ENCODE assay signal across 19 cellular contexts in the genomic region with DNA sequence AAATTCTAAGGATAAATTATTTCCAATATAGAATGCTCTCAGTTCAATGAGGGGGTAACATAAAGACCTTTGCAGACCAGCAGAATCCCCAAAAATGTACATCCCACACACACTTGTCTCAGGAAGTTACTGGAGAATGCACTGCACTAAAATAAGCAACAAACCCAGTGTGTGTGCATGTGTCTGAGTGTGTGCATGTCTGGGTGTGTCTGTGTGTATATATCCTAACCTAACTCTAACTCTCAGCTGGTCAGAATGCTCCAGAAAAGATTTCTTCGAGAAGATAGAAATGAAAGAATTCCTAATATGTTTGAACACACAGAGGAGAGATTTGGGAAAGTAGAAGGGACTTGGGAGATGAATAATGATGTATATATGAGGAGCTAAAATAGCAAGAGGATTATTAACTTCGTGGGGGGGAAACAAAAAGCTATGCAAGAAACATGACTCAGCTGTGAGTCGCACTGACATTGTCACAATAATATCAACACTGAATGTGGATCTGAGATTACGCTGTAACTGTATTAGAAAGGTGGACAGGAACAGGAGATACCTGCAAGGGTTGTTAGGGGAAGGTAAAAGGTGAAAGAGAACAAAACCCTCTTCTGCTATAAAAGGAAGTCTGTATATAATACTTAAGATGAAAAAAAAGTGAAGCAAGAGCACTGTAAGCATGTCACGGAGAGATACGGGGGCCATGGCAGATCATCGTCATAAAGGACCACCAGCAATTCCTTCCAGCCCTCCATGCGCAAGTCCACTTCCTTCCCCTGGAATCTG. TPM values are rescaled to one million over a fixed set of nuclear protein-coding genes. Genes with fewer than 3 reads are reported as not detected.
DNase-seq lines count a peak whose midpoint lies in the region; ATAC-seq and TF ChIP-seq lines count a peak whose summit lies in the region.
"Had no signal": no experiment of that assay in that cellular context is flagged by ENCODE, and none has a peak within 500 bp of the region (broad histone marks: within the 10 kb centered on the region; RNA-seq: fewer than 3 reads in every experiment).

No MANE protein-coding gene starts in this region.

- peaks cover 6% of the 10 kb centered on the region for H3K9me3 ChIP-seq in left ventricle myocardium inferior (replicated peaks)
- H3K9me3 ChIP-seq: body of pancreas, sigmoid colon had no signal

- intact Hi-C loops in MCF 10A (cut with micrococcal nuclease) (no loop called here), left ventricle myocardium inferior (cut with micrococcal nuclease) (no loop called here)

- peak; percentile 42 for ATAC-seq in omental fat pad (ENCODE audit: low FRiP score)
- ATAC-seq: activated CD8-positive, alpha-beta T cell treated with anti-CD3 and anti-CD28 coated beads for 36 hours; body of pancreas had no signal

- peaks cover 6% of the 10 kb centered on the region for H3K4me1 ChIP-seq in left ventricle myocardium inferior
- H3K4me1 ChIP-seq: body of pancreas had no signal

- no peaks in the 10 kb centered on the region for H3K27me3 Mint-ChIP-seq in MCF 10A (ENCODE audit: insufficient read depth, unreplicated experiment)

- CTCF ChIA-PET in HEK293T (lab: Yijun Ruan, JAX): interaction anchor here (0.7 kb wide), 1 partner anchor 341 kb away, joined by 3 read pairs; no protein-coding TSS in a partner anchor
- CTCF ChIA-PET in MCF 10A (lab: Yijun Ruan, JAX): no interaction called here

- peaks cover 6% of the 10 kb centered on the region for H3K4me1 Mint-ChIP-seq in MCF 10A (ENCODE audit: insufficient read depth, unreplicated experiment)
- H3K4me1 Mint-ChIP-seq: natural killer cell had no signal

- H3K27ac Mint-ChIP-seq in MCF 10A (ENCODE audit: low read depth, unreplicated experiment): no peak overlapping the region
- H3K27ac Mint-ChIP-seq: activated CD8-positive, alpha-beta T cell treated with anti-CD3 and anti-CD28 coated beads for 36 hours; CD4-positive, alpha-beta T cell; natural killer cell had no signal

- DNase-seq in ELR (ENCODE audit: low read depth): peak; percentile 93
- peak; percentile 47 for DNase-seq in RKO (ENCODE audit: low spot score)
- peak; percentile 9 for DNase-seq in epithelial cell of esophagus (ENCODE audit: low read depth)
- DNase-seq in omental fat pad (ENCODE audit: low spot score): no peak
- no peak for DNase-seq in HEK293T (ENCODE audit: extremely low spot score)
- DNase-seq in medulla oblongata (ENCODE audit: extremely low spot score): no peak
- DNase-seq in MCF 10A (ENCODE audit: unreplicated experiment): no peak
- DNase-seq in left ventricle myocardium inferior: no peak
- DNase-seq: activated CD8-positive, alpha-beta T cell treated with anti-CD3 and anti-CD28 coated beads for 36 hours; activated effector memory CD4-positive, alpha-beta T cell treated with anti-CD3 and anti-CD28 coated beads, Interleukin-2, amount 50 U/mL, for 16 hours; body of pancreas; CD4-positive, alpha-beta T cell; effector CD8-positive, alpha-beta T cell; natural killer cell; NCI-H1105 treated with DMSO at 0.1 percent for 48 hours; NCI-H69; sigmoid colon; stimulated activated naive CD4-positive, alpha-beta T cell; T-helper 9 cell had no signal

- no peaks in the 10 kb centered on the region for H3K36me3 Mint-ChIP-seq in MCF 10A (ENCODE audit: insufficient read depth, unreplicated experiment)
- H3K36me3 Mint-ChIP-seq: natural killer cell had no signal

- BruUV-seq in MCF 10A (replicated peaks; lab: Mats Ljungman, UMichigan): no TSS peak

- no peak overlapping the region for H3K27ac ChIP-seq in left ventricle myocardium inferior (replicated peaks)
- H3K27ac ChIP-seq: body of pancreas had no signal

- no peaks in the 10 kb centered on the region for H3K36me3 ChIP-seq in left ventricle myocardium inferior
- H3K36me3 ChIP-seq: sigmoid colon had no signal

- POLR2A ChIA-PET in HEK293T (lab: Yijun Ruan, JAX): no interaction called here
- POLR2A ChIA-PET in MCF 10A (lab: Yijun Ruan, JAX): no interaction called here

- no peak overlapping the region for H3K4me3 Mint-ChIP-seq in MCF 10A (ENCODE audit: unreplicated experiment)
- H3K4me3 Mint-ChIP-seq: activated CD8-positive, alpha-beta T cell treated with anti-CD3 and anti-CD28 coated beads for 36 hours; CD4-positive, alpha-beta T cell; natural killer cell had no signal

- TF ChIP-seq CTCF in epithelial cell of esophagus (IDR thresholded peaks at IDR 0.05; ENCODE audit: insufficient read depth, low read depth, low read length, missing control alignments) (no peak), omental fat pad (IDR thresholded peaks at IDR 0.05) (no peak), MCF 10A (IDR thresholded peaks at IDR 0.05; ENCODE audit: unreplicated experiment) (no peak), left ventricle myocardium inferior (IDR thresholded peaks at IDR 0.05; ENCODE audit: borderline replicate concordance) (no peak)

- no peak overlapping the region for H3K4me3 ChIP-seq in epithelial cell of esophagus (ENCODE audit: low read length)
- H3K4me3 ChIP-seq in left ventricle myocardium inferior: no peak overlapping the region
- H3K4me3 ChIP-seq: body of pancreas, sigmoid colon had no signal

- H3K27me3 ChIP-seq in left ventricle myocardium inferior (ENCODE audit: low read depth): peaks cover 24% of the 10 kb centered on the region
- H3K27me3 ChIP-seq: body of pancreas, sigmoid colon had no signal

- peaks cover 30% of the 10 kb centered on the region for H3K9me3 Mint-ChIP-seq in MCF 10A (ENCODE audit: unreplicated experiment)
- H3K9me3 Mint-ChIP-seq: activated CD8-positive, alpha-beta T cell treated with anti-CD3 and anti-CD28 coated beads for 36 hours; CD4-positive, alpha-beta T cell had no signal

TF ChIP-seq in HEK293T, 16 proteins besides CTCF, POLR2A, EP300 and RAD21:
- TF ChIP-seq, protein P1, sequence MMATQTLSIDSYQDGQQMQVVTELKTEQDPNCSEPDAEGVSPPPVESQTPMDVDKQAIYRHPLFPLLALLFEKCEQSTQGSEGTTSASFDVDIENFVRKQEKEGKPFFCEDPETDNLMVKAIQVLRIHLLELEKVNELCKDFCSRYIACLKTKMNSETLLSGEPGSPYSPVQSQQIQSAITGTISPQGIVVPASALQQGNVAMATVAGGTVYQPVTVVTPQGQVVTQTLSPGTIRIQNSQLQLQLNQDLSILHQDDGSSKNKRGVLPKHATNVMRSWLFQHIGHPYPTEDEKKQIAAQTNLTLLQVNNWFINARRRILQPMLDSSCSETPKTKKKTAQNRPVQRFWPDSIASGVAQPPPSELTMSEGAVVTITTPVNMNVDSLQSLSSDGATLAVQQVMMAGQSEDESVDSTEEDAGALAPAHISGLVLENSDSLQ (IDR thresholded peaks at IDR 0.05): no peak
- TF ChIP-seq TARDBP (IDR thresholded peaks at IDR 0.05) (no peak), ZNF384 (IDR thresholded peaks at IDR 0.05) (no peak)

RNA-seq across cellular contexts. Expression of gene COLEC12, which starts 11.1 kb away (rescaled TPM):
- total RNA-seq in omental fat pad (10 to 100 TPM; 25.3 to 54.8 (median 42.7) TPM), MCF 10A (2022) (0.05 TPM in 1 of 2 replicates, not detected in the other), left ventricle myocardium inferior (7.3 TPM)
- total RNA-seq: activated CD8-positive, alpha-beta T cell treated with anti-CD3 and anti-CD28 coated beads for 36 hours; CD4-positive, alpha-beta T cell; natural killer cell had no signal

Comparison
In these comparisons a context has a peak if more than half of its experiments do, and no peak if none do; other contexts are left out.
1. DNase-seq: peak in ELR (single experiment), RKO (single experiment) and epithelial cell of esophagus (single experiment); none in omental fat pad (single experiment), HEK293T (single experiment), medulla oblongata (single experiment), MCF 10A (single experiment) and left ventricle myocardium inferior (single experiment).